8 cellular contexts compared by ENCODE assay signal in the genomic region with DNA sequence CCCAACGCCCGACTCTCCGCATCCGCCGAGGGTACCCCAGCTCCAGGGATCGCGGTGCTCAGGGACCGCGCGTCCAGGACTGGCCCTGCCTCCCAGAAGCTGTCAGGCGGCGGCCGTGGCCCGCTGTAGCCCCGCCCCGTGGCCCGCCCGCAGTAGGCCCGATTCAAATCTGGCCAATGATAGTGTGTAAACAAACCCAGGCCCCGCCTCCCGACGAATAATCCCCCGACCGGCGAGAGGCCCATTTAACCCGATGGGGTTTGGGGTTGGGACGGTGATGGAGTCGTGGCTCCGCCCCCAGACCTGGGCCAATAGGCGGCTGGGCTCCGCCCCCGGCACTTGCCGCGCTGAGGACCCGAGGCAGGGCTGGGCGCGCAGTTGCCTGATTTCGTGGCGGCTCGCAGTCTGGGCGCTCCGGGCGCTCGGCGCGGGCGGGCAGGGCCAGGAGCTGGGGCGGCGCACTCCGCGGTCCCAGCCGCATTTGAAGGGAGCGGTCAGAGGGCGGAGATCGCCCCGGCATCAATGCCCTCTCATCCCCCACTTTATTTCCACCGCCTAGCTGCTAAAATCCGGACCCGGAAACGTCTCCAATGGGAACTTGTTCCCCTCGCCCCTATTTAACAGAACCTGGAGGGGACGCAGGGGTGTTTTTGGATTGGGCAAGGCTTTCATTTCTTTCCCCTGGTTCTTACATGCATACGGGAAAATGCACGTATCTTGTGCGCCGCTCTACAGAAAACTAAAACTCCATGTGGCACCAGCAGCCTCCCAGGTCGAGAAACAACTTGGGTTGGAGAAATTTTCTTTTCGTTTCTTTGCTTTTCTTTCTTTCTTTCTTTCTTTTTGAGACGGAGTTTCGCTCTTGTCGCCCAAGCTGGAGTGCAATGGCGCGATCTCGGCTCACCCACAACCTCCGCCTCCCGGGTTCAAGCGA. TPM values are rescaled to one million over a fixed set of nuclear protein-coding genes. Genes with fewer than 3 reads are reported as not detected.
DNase-seq lines count a peak whose midpoint lies in the region; ATAC-seq and TF ChIP-seq lines count a peak whose summit lies in the region.

No MANE protein-coding gene starts in this region.

- H3K4me3 ChIP-seq in GM12864 (ENCODE audit: low read depth, low read length) (peak overlapping the region; percentile 82), ovary (peak overlapping the region; percentile 55), thyroid gland (replicated peaks in 1 of 3) (peak overlapping the region; percentile 8 to 42 (median 38))

- no peaks in the 10 kb centered on the region for H3K9me3 ChIP-seq in ovary
- H3K9me3 ChIP-seq in thyroid gland: no peaks in the 10 kb centered on the region

- WGBS in ovary, 3 donors: 3 to 5% (median 3%) methylated on average over 59 to 77 of the region's 77 CpGs
- WGBS in thyroid gland, 2 donors: 9 to 13% methylated on average over 34 to 40 of the region's 77 CpGs

- no peak for TF ChIP-seq EP300 in ovary (IDR thresholded peaks at IDR 0.05)

- H3K4me1 ChIP-seq in ovary (ENCODE audit: insufficient read depth) (peaks cover 2% of the 10 kb centered on the region), thyroid gland (peaks cover 0 to 4% of the 10 kb centered on the region in 2 donors)

- H3K4me1 Mint-ChIP-seq in activated naive CD8-positive, alpha-beta T cell treated with anti-CD3 and anti-CD28 coated beads, Interleukin-2, amount 10 ng/mL, durations not matched to agents 7 days and 5 days: peaks cover 32% of the 10 kb centered on the region

- no peaks in the 10 kb centered on the region for H3K9me3 Mint-ChIP-seq in activated naive CD8-positive, alpha-beta T cell treated with anti-CD3 and anti-CD28 coated beads, Interleukin-2, amount 10 ng/mL, durations not matched to agents 7 days and 5 days

- DNase-seq in GM12864 (ENCODE audit: low read depth) (peak; percentile 95), NCI-H1105 treated with DMSO at 0.1 percent for 48 hours (lab: John Stamatoyannopoulos, UW) (peak; percentile 98), SKM-1 treated with dmso at 0.1 percent for 144 hours (lab: John Stamatoyannopoulos, UW; ENCODE audit: unreplicated experiment) (peak; percentile 84), Right ventricle myocardium inferior (ENCODE audit: missing footprints) (peak; percentile 100), ovary (peak; percentile 99 to 100 (median 99)), thyroid gland (peak; percentile 100)
- DNase-seq in activated naive CD8-positive, alpha-beta T cell treated with anti-CD3 and anti-CD28 coated beads, Interleukin-2, amount 10 ng/mL, durations not matched to agents 7 days and 5 days: peak; percentile 95

- H3K27me3 ChIP-seq in ovary: no peaks in the 10 kb centered on the region
- H3K27me3 ChIP-seq in thyroid gland: no peaks in the 10 kb centered on the region

- peak overlapping the region; percentile 64 to 68 for H3K27ac ChIP-seq in ovary
- peak overlapping the region; percentile 68 to 75 (median 69) for H3K27ac ChIP-seq in thyroid gland

- TF ChIP-seq CTCF in GM12864 (IDR thresholded peaks at IDR 0.05; ENCODE audit: low read depth, low read length, missing control alignments): no peak
- peak in 1 of 3 donors; percentile 6 for TF ChIP-seq CTCF in ovary (IDR thresholded peaks at IDR 0.05)
- peak in 1 of 6 experiments; percentile 20 for TF ChIP-seq CTCF in thyroid gland (IDR thresholded peaks at IDR 0.05)

- H3K27ac Mint-ChIP-seq in activated naive CD8-positive, alpha-beta T cell treated with anti-CD3 and anti-CD28 coated beads, Interleukin-2, amount 10 ng/mL, durations not matched to agents 7 days and 5 days: peak overlapping the region; percentile 93

- TF ChIP-seq POLR2A in ovary (IDR thresholded peaks at IDR 0.05) (peak; percentile 68), thyroid gland (IDR thresholded peaks at IDR 0.05) (peak; percentile 59 to 95)

- H3K4me3 Mint-ChIP-seq in activated naive CD8-positive, alpha-beta T cell treated with anti-CD3 and anti-CD28 coated beads, Interleukin-2, amount 10 ng/mL, durations not matched to agents 7 days and 5 days: peak overlapping the region; percentile 81

- H3K27me3 Mint-ChIP-seq in activated naive CD8-positive, alpha-beta T cell treated with anti-CD3 and anti-CD28 coated beads, Interleukin-2, amount 10 ng/mL, durations not matched to agents 7 days and 5 days: peaks cover 15% of the 10 kb centered on the region

- intact Hi-C loops in Right ventricle myocardium inferior (cut with DNase I) (loop anchor here (1.0 to 10.0 kb wide), 4 partner anchors 8 to 166 kb away; partner anchors contain the start of gene NAPA), ovary (cut with DNase I) (loop anchor here in 2 of 4 donors (10.0 kb wide), 2 partner anchors 64 to 86 kb away; partner anchors contain the start of gene NAPA (in 2 of the 2)), thyroid gland (cut with DNase I) (loop anchor here (5.0 kb wide), 1 partner anchor 97 kb away; no protein-coding TSS in a partner anchor)

- H3K36me3 ChIP-seq in ovary (no peaks in the 10 kb centered on the region), thyroid gland (no peaks in the 10 kb centered on the region)

- peaks cover 1% of the 10 kb centered on the region for H3K36me3 Mint-ChIP-seq in activated naive CD8-positive, alpha-beta T cell treated with anti-CD3 and anti-CD28 coated beads, Interleukin-2, amount 10 ng/mL, durations not matched to agents 7 days and 5 days

- peak; percentile 98 for ATAC-seq in HG02678 (IDR thresholded peaks at IDR 0.05; ENCODE audit: unreplicated experiment)
- ATAC-seq in activated naive CD8-positive, alpha-beta T cell treated with anti-CD3 and anti-CD28 coated beads, Interleukin-2, amount 10 ng/mL, durations not matched to agents 7 days and 5 days (ENCODE audit: low read depth): peak; percentile 97
- ATAC-seq in Right ventricle myocardium inferior: peak; percentile 99

- POLR2A ChIA-PET in activated naive CD8-positive, alpha-beta T cell treated with anti-CD3 and anti-CD28 coated beads, Interleukin-2, amount 10 ng/mL, durations not matched to agents 7 days and 5 days (lab: Charles Lee): interaction anchor here (0.5 to 4.1 kb wide), 25 partner anchors 8 to 1211 kb away, joined by 3 to 42 read pairs (median 4); partner anchors contain the start of genes BICRA, KPTN and NAPA

RNA-seq across cellular contexts. Expression of gene BICRA, which starts 8.4 kb away (rescaled TPM):
- total RNA-seq in activated naive CD8-positive, alpha-beta T cell treated with anti-CD3 and anti-CD28 coated beads, Interleukin-2, amount 10 ng/mL, durations not matched to agents 7 days and 5 days: 10 to 100 TPM; 22.6 to 28.4 TPM
- total RNA-seq in Right ventricle myocardium inferior (8.8 TPM), ovary (10 to 100 TPM in 5 of 7 donors, 1 to 10 TPM in 2; 3.7 to 21.7 (median 13.1) TPM), thyroid gland (10 to 100 TPM in 3 of 4 donors, 1 to 10 TPM in 1; 5.8 to 15.2 (median 13.2) TPM)
- 10 to 100 TPM in 1 of 2 donors, 1 to 10 TPM in 1; 8.1 to 10.1 TPM for polyA plus RNA-seq in ovary

RNA-seq across cellular contexts. Expression of gene ZNF541, which starts 27.6 kb away (rescaled TPM):
- total RNA-seq in activated naive CD8-positive, alpha-beta T cell treated with anti-CD3 and anti-CD28 coated beads, Interleukin-2, amount 10 ng/mL, durations not matched to agents 7 days and 5 days: 1 to 10 TPM in 1 of 2 experiments, under 1 TPM in 1; 0.30 to 1.2 TPM
- total RNA-seq in Right ventricle myocardium inferior (1.2 TPM), ovary (1 to 10 TPM in 5 of 7 donors, under 1 TPM in 2; 0.62 to 2.5 (median 1.5) TPM), thyroid gland (1 to 10 TPM in 1 of 4 donors, under 1 TPM in 2, not detected in 1; 0.40 to 1.1 (median 0.56) TPM)
- polyA plus RNA-seq in ovary: 1 to 10 TPM in 1 of 2 donors, under 1 TPM in 1; 0.97 to 1.8 TPM

Comparison
In these comparisons a context has a peak if more than half of its experiments do, and no peak if none do; other contexts are left out.
1. Peak in every context shown above with its lines: DNase-seq, ATAC-seq, H3K4me3 ChIP-seq and H3K27ac ChIP-seq.